Comparison of ENCODE assay signal across 13 cellular contexts in genomic region chr5:147168578-147169327, GRCh38.
DNase-seq lines count a peak whose midpoint lies in the region; ATAC-seq and TF ChIP-seq lines count a peak whose summit lies in the region.
"Had no signal": no experiment of that assay in that cellular context is flagged by ENCODE, and none has a peak within 500 bp of the region (broad histone marks: within the 10 kb centered on the region; RNA-seq: fewer than 3 reads in every experiment).

No MANE protein-coding gene starts in this region.

- no peaks in the 10 kb centered on the region for H3K79me2 ChIP-seq in fibroblast of lung (ENCODE audit: control insufficient read depth, insufficient read depth, low read length)

- peak overlapping the region; percentile 37 for H3K27ac ChIP-seq in fibroblast of lung (ENCODE audit: insufficient read depth, low read length)

- intact Hi-C loops in sciatic nerve (cut with DNase I) = no loop called here

- H3K9me3 ChIP-seq in fibroblast of lung (ENCODE audit: control insufficient read depth, insufficient read depth, low read depth, low read length) = no peaks in the 10 kb centered on the region

- peak; percentile 63 for DNase-seq in EH (ENCODE audit: low read depth)
- DNase-seq in NCI-H226 = peak; percentile 44
- DNase-seq in fibroblast of lung (ENCODE audit: low read depth in 2 of 2) = peak; percentile 40 to 78
- no peak for DNase-seq in sciatic nerve (ENCODE audit: low spot score)
- DNase-seq in GM19240 (ENCODE audit: insufficient read length, low spot score) = no peak
- DNase-seq in stimulated activated CD4-positive, alpha-beta T cell treated with anti-CD3 and anti-CD28 coated beads, Interleukin-4, amount 100 ng/mL, for 4 hours = no peak
- no peak for DNase-seq in NCI-H2227 treated with DMSO at 0.1 percent for 48 hours (lab: John Stamatoyannopoulos, UW)
- DNase-seq: activated CD4-positive, alpha-beta T cell treated with anti-CD3 and anti-CD28 coated beads, Interleukin-2, amount 50 U/mL, for 48 hours; CD4-positive, CD25-positive, alpha-beta regulatory T cell; erythroblast; NCI-H510A; T-helper 2 cell had no signal

- TF ChIP-seq CTCF in fibroblast of lung (conservative IDR thresholded peaks at IDR 0.05 in 1 of 2, IDR thresholded peaks at IDR 0.05 in 1 of 2; ENCODE audit: low read depth in 1 of 2, low read length in 2 of 2) = no peak

- peak overlapping the region in 1 of 4 experiments; percentile 5 for H3K4me3 ChIP-seq in fibroblast of lung (replicated peaks in 1 of 4; ENCODE audit: control extremely low read depth in 1 of 4, insufficient read depth in 1 of 4, low read depth in 3 of 4, low read length in 4 of 4)

- H4K20me1 ChIP-seq in fibroblast of lung (ENCODE audit: control insufficient read depth, extremely low read depth, insufficient read depth, low read length) = no peaks in the 10 kb centered on the region

- H3K36me3 ChIP-seq in fibroblast of lung (ENCODE audit: control insufficient read depth, insufficient read depth, low read length) = no peaks in the 10 kb centered on the region

- ATAC-seq in sciatic nerve = peak; percentile 22
- no peak for ATAC-seq in HG02970 (IDR thresholded peaks at IDR 0.05; ENCODE audit: low FRiP score, unreplicated experiment)

- H3K4me2 ChIP-seq in fibroblast of lung (ENCODE audit: extremely low read depth, insufficient read depth, low read length) = peak overlapping the region; percentile 76

- no peaks in the 10 kb centered on the region for H3K27me3 ChIP-seq in fibroblast of lung (ENCODE audit: control insufficient read depth, insufficient read depth, low read length)

- H3K4me1 ChIP-seq in fibroblast of lung (ENCODE audit: control insufficient read depth, extremely low read depth, insufficient read depth, low read length) = peaks cover 7% of the 10 kb centered on the region

- no peak overlapping the region for H3K9ac ChIP-seq in fibroblast of lung (ENCODE audit: insufficient read depth, low read length)

- H2AFZ ChIP-seq in fibroblast of lung (ENCODE audit: low read length) = no peak overlapping the region

Comparison
In these comparisons a context has a peak if more than half of its experiments do, and no peak if none do; other contexts are left out.
1. DNase-seq: peak in EH (single experiment), NCI-H226 (single experiment) and fibroblast of lung (2 of 2); none in sciatic nerve (single experiment), GM19240 (single experiment), stimulated activated CD4-positive, alpha-beta T cell treated with anti-CD3 and anti-CD28 coated beads, Interleukin-4, amount 100 ng/mL, for 4 hours (0 of 2) and NCI-H2227 treated with DMSO at 0.1 percent for 48 hours (single experiment).